1 cellular context compared by ENCODE assay signal in genomic region chr7:1362301-1362700, GRCh38.
TF ChIP-seq lines count a peak whose summit lies in the region.

No MANE protein-coding gene starts in this region.

TF ChIP-seq in SK-N-SH treated with all-trans-retinoic acid at 6 μM for 48 hours, 23 proteins besides CTCF, POLR2A, EP300 and RAD21 (continued from another document):
- TF ChIP-seq, protein P1, sequence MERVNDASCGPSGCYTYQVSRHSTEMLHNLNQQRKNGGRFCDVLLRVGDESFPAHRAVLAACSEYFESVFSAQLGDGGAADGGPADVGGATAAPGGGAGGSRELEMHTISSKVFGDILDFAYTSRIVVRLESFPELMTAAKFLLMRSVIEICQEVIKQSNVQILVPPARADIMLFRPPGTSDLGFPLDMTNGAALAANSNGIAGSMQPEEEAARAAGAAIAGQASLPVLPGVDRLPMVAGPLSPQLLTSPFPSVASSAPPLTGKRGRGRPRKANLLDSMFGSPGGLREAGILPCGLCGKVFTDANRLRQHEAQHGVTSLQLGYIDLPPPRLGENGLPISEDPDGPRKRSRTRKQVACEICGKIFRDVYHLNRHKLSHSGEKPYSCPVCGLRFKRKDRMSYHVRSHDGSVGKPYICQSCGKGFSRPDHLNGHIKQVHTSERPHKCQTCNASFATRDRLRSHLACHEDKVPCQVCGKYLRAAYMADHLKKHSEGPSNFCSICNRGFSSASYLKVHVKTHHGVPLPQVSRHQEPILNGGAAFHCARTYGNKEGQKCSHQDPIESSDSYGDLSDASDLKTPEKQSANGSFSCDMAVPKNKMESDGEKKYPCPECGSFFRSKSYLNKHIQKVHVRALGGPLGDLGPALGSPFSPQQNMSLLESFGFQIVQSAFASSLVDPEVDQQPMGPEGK (CRISPR knock-in tag; IDR thresholded peaks at IDR 0.05; ENCODE audit: borderline replicate concordance) = no peak
- TF ChIP-seq CSDC2 (CRISPR knock-in tag; IDR thresholded peaks at IDR 0.05) (no peak), ZNF8 (CRISPR knock-in tag; IDR thresholded peaks at IDR 0.05) (no peak)
